ENCODE assay signal across 8 cellular contexts in the genomic region with DNA sequence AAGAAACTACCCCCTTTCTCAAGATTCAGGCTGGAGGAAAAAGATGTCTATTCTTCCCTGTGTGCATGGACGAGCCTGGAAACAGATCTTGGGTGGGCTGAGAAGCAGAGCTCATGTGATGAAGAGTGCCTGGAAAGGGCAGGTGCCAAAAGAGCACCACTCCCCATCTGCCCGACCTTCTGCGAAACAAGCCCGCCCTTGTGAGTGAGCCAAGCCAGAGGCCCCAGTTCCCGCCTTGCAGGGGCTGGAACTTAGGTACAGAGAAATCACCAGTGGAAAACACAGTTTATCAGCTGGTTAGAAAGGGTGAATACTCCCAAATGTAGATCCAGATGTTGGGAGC. TPM values are rescaled to one million over a fixed set of nuclear protein-coding genes. Genes with fewer than 3 reads are reported as not detected.
DNase-seq lines count a peak whose midpoint lies in the region; ATAC-seq and TF ChIP-seq lines count a peak whose summit lies in the region.

No MANE protein-coding gene starts in this region.

- DNase-seq in RKO (ENCODE audit: low spot score), result peak; percentile 83
- DNase-seq in epithelial cell of esophagus (ENCODE audit: low read depth), result peak; percentile 35
- DNase-seq in neuronal stem cell (ENCODE audit: low spot score), result no peak
- DNase-seq in posterior cingulate gyrus, result no peak
- DNase-seq in GM13976 (ENCODE audit: low spot score), result no peak

- H3K9me2 ChIP-seq in DOHH2 (replicated peaks; ENCODE audit: control insufficient read depth, low read length), result no peaks in the 10 kb centered on the region

- in situ Hi-C loops in GM13976 (cut with MboI; ENCODE audit: low sequenced_read_pairs, unreplicated experiment), result no loop called here

- peaks cover 8% of the 10 kb centered on the region for H4K20me1 ChIP-seq in DOHH2 (ENCODE audit: control insufficient read depth, insufficient read depth, low read depth, low read length)

- intact Hi-C loops in posterior cingulate gyrus (cut with DNase I), result no loop called here

- H3K4me2 ChIP-seq in DOHH2 (ENCODE audit: low read length) (peak overlapping the region; percentile 87), neuronal stem cell (ENCODE audit: insufficient read depth, low read length, poor library complexity, severe bottlenecking) (peak overlapping the region; percentile 41)

- no peaks in the 10 kb centered on the region for H3K79me1 ChIP-seq in neuronal stem cell (ENCODE audit: low read depth, low read length)

- TF ChIP-seq CTCF in DOHH2 (IDR thresholded peaks at IDR 0.05; ENCODE audit: low read depth, low read length, poor library complexity, severe bottlenecking), result no peak
- no peak for TF ChIP-seq CTCF in epithelial cell of esophagus (IDR thresholded peaks at IDR 0.05; ENCODE audit: insufficient read depth, low read depth, low read length, missing control alignments)
- TF ChIP-seq CTCF in GM13976 (IDR thresholded peaks at IDR 0.05; ENCODE audit: borderline replicate concordance, control extremely low read depth, extremely low read depth, insufficient read depth, missing control alignments), result no peak

- no peak overlapping the region for H2BK120ac ChIP-seq in neuronal stem cell (ENCODE audit: low read depth, low read length)

- H3K4ac ChIP-seq in neuronal stem cell (ENCODE audit: low read length), result no peak overlapping the region

- H3K27ac ChIP-seq in DOHH2 (ENCODE audit: low read depth, low read length), result no peak overlapping the region
- peak overlapping the region; percentile 38 for H3K27ac ChIP-seq in neuronal stem cell (replicated peaks; ENCODE audit: low read length)

- no peak overlapping the region for H3K14ac ChIP-seq in neuronal stem cell (ENCODE audit: low read length)

- H4K8ac ChIP-seq in neuronal stem cell (ENCODE audit: low read depth, low read length), result no peak overlapping the region

- H3K18ac ChIP-seq in neuronal stem cell (ENCODE audit: low read length), result no peak overlapping the region

- H2AK5ac ChIP-seq in neuronal stem cell (ENCODE audit: low read depth, low read length), result no peak overlapping the region

- ATAC-seq in GM19467 (IDR thresholded peaks at IDR 0.05; ENCODE audit: unreplicated experiment) (no peak), GM18868 (IDR thresholded peaks at IDR 0.05; ENCODE audit: unreplicated experiment) (no peak)

- no peak overlapping the region for H2BK15ac ChIP-seq in neuronal stem cell (ENCODE audit: low read length)

- no peak overlapping the region for H2BK12ac ChIP-seq in neuronal stem cell (ENCODE audit: low read length)

- H3K79me2 ChIP-seq in DOHH2 (ENCODE audit: control insufficient read depth, low read length), result peaks cover 66% of the 10 kb centered on the region

- H2AFZ ChIP-seq in neuronal stem cell (ENCODE audit: low read length), result no peak overlapping the region

- H3K36me3 ChIP-seq in DOHH2 (ENCODE audit: control insufficient read depth, low read length), result peaks cover 45% of the 10 kb centered on the region
- H3K36me3 ChIP-seq in neuronal stem cell (replicated peaks in 1 of 2; ENCODE audit: control insufficient read depth in 2 of 2, insufficient read depth in 2 of 2, low read length in 2 of 2), result peaks cover 0 to 62% of the 10 kb centered on the region in 2 donors

- H3K4me3 ChIP-seq in DOHH2 (ENCODE audit: low read length) (peak overlapping the region; percentile 89), epithelial cell of esophagus (ENCODE audit: low read length) (peak overlapping the region; percentile 73), neuronal stem cell (ENCODE audit: low read length in 2 of 2) (peak overlapping the region; percentile 11 to 73)

- no peak overlapping the region for H3K23ac ChIP-seq in neuronal stem cell (ENCODE audit: low read depth, low read length, poor library complexity)

- peaks cover 71% of the 10 kb centered on the region for H3K4me1 ChIP-seq in DOHH2 (ENCODE audit: control insufficient read depth, low read length)
- H3K4me1 ChIP-seq in neuronal stem cell (ENCODE audit: control insufficient read depth in 2 of 2, insufficient read depth in 1 of 2, low read depth in 1 of 2, low read length in 2 of 2), result peaks cover 24 to 39% of the 10 kb centered on the region in 2 donors

- H3F3A ChIP-seq in DOHH2 (ENCODE audit: control insufficient read depth, insufficient read depth), result peaks cover 2% of the 10 kb centered on the region; the same call in 1 of the 2 replicates

- H2BK5ac ChIP-seq in neuronal stem cell (ENCODE audit: low read length), result no peak overlapping the region

- no CpG with 5 or more reads among the region's 5 CpGs for WGBS in neuronal stem cell (ENCODE audit: extremely low coverage in 2 of 2, insufficient read length in 2 of 2, insufficient replicate concordance in 1 of 2), 2 donors

- no peaks in the 10 kb centered on the region for H3K9me3 ChIP-seq in DOHH2 (ENCODE audit: control insufficient read depth, insufficient read depth, low read length)
- no peaks in the 10 kb centered on the region for H3K9me3 ChIP-seq in neuronal stem cell (replicated peaks in 1 of 2; ENCODE audit: control insufficient read depth in 2 of 2, insufficient read depth in 1 of 2, low read depth in 1 of 2, low read length in 2 of 2)

- H3K9ac ChIP-seq in neuronal stem cell (ENCODE audit: low read depth, low read length, poor library complexity), result no peak overlapping the region

- H3K27me3 ChIP-seq in DOHH2 (ENCODE audit: control insufficient read depth, low read length) (no peaks in the 10 kb centered on the region), neuronal stem cell (ENCODE audit: control insufficient read depth in 3 of 3, insufficient read depth in 3 of 3, low read depth in 1 of 3, low read length in 3 of 3) (no peaks in the 10 kb centered on the region)

- H4K91ac ChIP-seq in neuronal stem cell (ENCODE audit: low read depth, low read length, poor library complexity), result no peak overlapping the region

RNA-seq across cellular contexts. Expression of a gene that starts 26.7 kb away (rescaled TPM):
- polyA plus RNA-seq in neuronal stem cell (2013, experiment 1 of 2), result not detected
- not detected for polyA plus RNA-seq in neuronal stem cell (2013, experiment 2 of 2)

Comparison
In these comparisons a context has a peak if more than half of its experiments do, and no peak if none do; other contexts are left out.
1. DNase-seq: peak in RKO (single experiment) and epithelial cell of esophagus (single experiment); none in neuronal stem cell (single experiment), posterior cingulate gyrus (0 of 10) and GM13976 (single experiment).
2. Peak in every context shown above with its lines, with median percentiles within 50 percentile points of each other: H3K4me3 ChIP-seq.